In genomic region chr1:6646499-6647148, GRCh38 we compare ENCODE assay signal across 8 cellular contexts. TPM values are rescaled to one million over a fixed set of nuclear protein-coding genes. Genes with fewer than 3 reads are reported as not detected.
A peak's percentile ranks its signal among the peaks of the same experiment; 100 is the strongest.
DNase-seq lines count a peak whose midpoint lies in the region; ATAC-seq and TF ChIP-seq lines count a peak whose summit lies in the region.

No MANE protein-coding gene starts in this region.

- peaks cover 22% of the 10 kb centered on the region for H3K36me3 Mint-ChIP-seq in activated naive CD8-positive, alpha-beta T cell treated with anti-CD3 and anti-CD28 coated beads, Interleukin-2, amount 50 U/mL, for 24 hours (ENCODE audit: low read depth)

- no peak overlapping the region for H3K27ac Mint-ChIP-seq in activated naive CD8-positive, alpha-beta T cell treated with anti-CD3 and anti-CD28 coated beads, Interleukin-2, amount 50 U/mL, for 24 hours

- POLR2A ChIA-PET in A673 (lab: Charles Lee; ENCODE audit: low non-redundant PET) = no interaction called here

- CTCF ChIA-PET in A673 (lab: Charles Lee) = interaction anchor here (0.6 kb wide), 1 partner anchor 163 kb away, joined by 3 read pairs; no protein-coding TSS in a partner anchor

- H3K9ac ChIP-seq in DND-41 (ENCODE audit: low read depth, low read length) = no peak overlapping the region

- DNase-seq in A673 (ENCODE audit: low spot score) (peak; percentile 71), DND-41 (peak; percentile 32), NCI-H1105 treated with DMSO at 0.1 percent for 48 hours (lab: John Stamatoyannopoulos, UW) (peak; percentile 54), heart left ventricle (peak in 1 of 5 donors; percentile 32), sigmoid colon (no peak)
- peak; percentile 27 for DNase-seq in activated T-cell treated with anti-CD3 and anti-CD28 coated beads, Interleukin-2, amount 50 U/mL, for 1 hour
- DNase-seq in activated naive CD8-positive, alpha-beta T cell treated with anti-CD3 and anti-CD28 coated beads, Interleukin-2, amount 50 U/mL, for 24 hours = no peak

- no peak overlapping the region for H2AFZ ChIP-seq in DND-41 (ENCODE audit: low read depth, low read length)

- H3K4me1 ChIP-seq in A673 (ENCODE audit: insufficient read depth, low read length, poor library complexity, severe bottlenecking) = no peaks in the 10 kb centered on the region
- H3K4me1 ChIP-seq in DND-41 (ENCODE audit: insufficient read depth, low read length) = no peaks in the 10 kb centered on the region
- H3K4me1 ChIP-seq in heart left ventricle = no peaks in the 10 kb centered on the region
- H3K4me1 ChIP-seq in sigmoid colon = peaks cover 0 to 3% (median 0%) of the 10 kb centered on the region in 4 donors

- H3K36me3 ChIP-seq in A673 (ENCODE audit: insufficient read depth, low read length, poor library complexity, severe bottlenecking) = peaks cover 31% of the 10 kb centered on the region
- peaks cover 67% of the 10 kb centered on the region for H3K36me3 ChIP-seq in DND-41 (ENCODE audit: insufficient read depth, low read length)
- peaks cover 0 to 68% (median 56%) of the 10 kb centered on the region in 9 donors for H3K36me3 ChIP-seq in heart left ventricle
- peaks cover 4 to 53% (median 23%) of the 10 kb centered on the region in 4 donors for H3K36me3 ChIP-seq in sigmoid colon

- H3K4me1 Mint-ChIP-seq in activated naive CD8-positive, alpha-beta T cell treated with anti-CD3 and anti-CD28 coated beads, Interleukin-2, amount 50 U/mL, for 24 hours = peaks cover 2% of the 10 kb centered on the region

- no peak overlapping the region for H3K4me3 Mint-ChIP-seq in activated naive CD8-positive, alpha-beta T cell treated with anti-CD3 and anti-CD28 coated beads, Interleukin-2, amount 50 U/mL, for 24 hours

- H3K9me3 ChIP-seq in A673 (ENCODE audit: low read depth, low read length, poor library complexity, severe bottlenecking) (no peaks in the 10 kb centered on the region), DND-41 (ENCODE audit: insufficient read depth, low read length, severe bottlenecking) (no peaks in the 10 kb centered on the region), heart left ventricle (no peaks in the 10 kb centered on the region), sigmoid colon (no peaks in the 10 kb centered on the region)

- H3K27ac ChIP-seq in A673 (ENCODE audit: low read depth, low read length, poor library complexity, severe bottlenecking) = no peak overlapping the region
- H3K27ac ChIP-seq in DND-41 (ENCODE audit: low read length) = no peak overlapping the region
- no peak overlapping the region for H3K27ac ChIP-seq in heart left ventricle
- no peak overlapping the region for H3K27ac ChIP-seq in sigmoid colon

- WGBS in heart left ventricle, 4 donors = 52 to 64% (median 58%) methylated on average over 10 of the region's 10 CpGs
- 64 to 69% methylated on average over 10 of the region's 10 CpGs for WGBS in sigmoid colon, 2 donors

- H3K27me3 ChIP-seq in A673 (replicated peaks; ENCODE audit: insufficient read depth, low read depth, low read length, poor library complexity) = no peaks in the 10 kb centered on the region
- no peaks in the 10 kb centered on the region for H3K27me3 ChIP-seq in DND-41 (ENCODE audit: insufficient read depth, low read length, poor library complexity)
- no peaks in the 10 kb centered on the region for H3K27me3 ChIP-seq in heart left ventricle
- no peaks in the 10 kb centered on the region for H3K27me3 ChIP-seq in sigmoid colon

- H3K4me3 ChIP-seq in A673 (ENCODE audit: low read depth, low read length, poor library complexity, severe bottlenecking) (no peak overlapping the region), DND-41 (ENCODE audit: low read depth in 1 of 2, low read length in 2 of 2) (no peak overlapping the region), heart left ventricle (no peak overlapping the region), sigmoid colon (no peak overlapping the region)

- H3K79me2 ChIP-seq in DND-41 (ENCODE audit: insufficient read depth, low read length) = no peaks in the 10 kb centered on the region

- intact Hi-C loops in A673 (cut with micrococcal nuclease; ENCODE audit: unreplicated experiment) (loop anchor here (2.0 kb wide), 1 partner anchor 160 kb away; no protein-coding TSS in a partner anchor), heart left ventricle (cut with DNase I) (loop anchor here in 8 of 10 donors (2.0 to 10.0 kb wide), 5 partner anchors 89 to 162 kb away; partner anchors contain the start of genes TAS1R1 (in 3 of the 8) and NOL9 (in 1 of the 8)), sigmoid colon (cut with DNase I) (loop anchor here (2.0 to 5.0 kb wide), 2 partner anchors 92 to 159 kb away; partner anchors contain the start of genes NOL9 and TAS1R1)

- H3K27me3 Mint-ChIP-seq in activated naive CD8-positive, alpha-beta T cell treated with anti-CD3 and anti-CD28 coated beads, Interleukin-2, amount 50 U/mL, for 24 hours = no peaks in the 10 kb centered on the region

- TF ChIP-seq EP300 in sigmoid colon (IDR thresholded peaks at IDR 0.05) = no peak

- TF ChIP-seq POLR2A in heart left ventricle (IDR thresholded peaks at IDR 0.05) (no peak), sigmoid colon (IDR thresholded peaks at IDR 0.05) (no peak)

- no peak overlapping the region for H3K4me2 ChIP-seq in DND-41 (ENCODE audit: insufficient read depth, low read length)

- no TSS peak for BruUV-seq in A673 (replicated peaks; lab: Mats Ljungman, UMichigan)

- no peaks in the 10 kb centered on the region for H3K9me3 Mint-ChIP-seq in activated naive CD8-positive, alpha-beta T cell treated with anti-CD3 and anti-CD28 coated beads, Interleukin-2, amount 50 U/mL, for 24 hours

- ATAC-seq in DND-41 (ENCODE audit: insufficient read depth, low read depth) (peak; percentile 45; the same call in 1 of the 3 replicates), heart left ventricle (peak in 3 of 4 donors; percentile 37 to 45 (median 45)), HG02840 (IDR thresholded peaks at IDR 0.05; ENCODE audit: low FRiP score, unreplicated experiment) (no peak)
- no peak for ATAC-seq in activated naive CD8-positive, alpha-beta T cell treated with anti-CD3 and anti-CD28 coated beads, Interleukin-2, amount 50 U/mL, for 24 hours

- TF ChIP-seq CTCF in A673 (conservative IDR thresholded peaks at IDR 0.05; ENCODE audit: low read depth, low read length) (peak; percentile 66), DND-41 (IDR thresholded peaks at IDR 0.05; ENCODE audit: borderline replicate concordance, extremely low read depth, low read length, poor library complexity, severe bottlenecking) (peak; percentile 60), heart left ventricle (IDR thresholded peaks at IDR 0.05) (peak; percentile 35 to 72 (median 58)), sigmoid colon (IDR thresholded peaks at IDR 0.05) (peak; percentile 5 to 61 (median 48))

- no peaks in the 10 kb centered on the region for H4K20me1 ChIP-seq in DND-41 (ENCODE audit: insufficient read depth, low read length)

RNA-seq across cellular contexts. Expression of gene THAP3, which starts 22.0 kb away (rescaled TPM):
- 23.6 and 27.9 TPM in 2 replicates for total RNA-seq in A673 (2021)
- total RNA-seq in heart left ventricle = 10 to 100 TPM in 7 of 9 donors, 1 to 10 TPM in 2; 7.5 to 20.7 (median 12.1) TPM
- polyA plus RNA-seq in heart left ventricle = 10 to 100 TPM; 21.7 to 22.1 TPM
- total RNA-seq in sigmoid colon = 10 to 100 TPM; 22.7 to 30.6 (median 26.6) TPM
- polyA plus RNA-seq in sigmoid colon = 10 to 100 TPM; 12.6 to 20.5 (median 15.3) TPM

RNA-seq across cellular contexts. Expression of gene PHF13, which starts 33.1 kb away (rescaled TPM):
- 37.8 and 44.2 TPM in 2 replicates for total RNA-seq in A673 (2021)
- 10 to 100 TPM in 2 of 9 donors, 1 to 10 TPM in 7; 3.5 to 11.2 (median 7.9) TPM for total RNA-seq in heart left ventricle
- 1 to 10 TPM; 2.9 to 7.3 TPM for polyA plus RNA-seq in heart left ventricle
- 10 to 100 TPM; 12.5 to 19.4 (median 15.9) TPM for total RNA-seq in sigmoid colon
- polyA plus RNA-seq in sigmoid colon = 1 to 10 TPM; 3.9 to 6.7 (median 4.2) TPM

RNA-seq across cellular contexts. Expression of gene KLHL21, which starts 44.0 kb away (rescaled TPM):
- total RNA-seq in A673 (2021) (29.4 and 38.0 TPM in 2 replicates), heart left ventricle (100 to 1,000 TPM in 1 of 9 donors, 10 to 100 TPM in 8; 38.7 to 179 (median 65.4) TPM), sigmoid colon (10 to 100 TPM; 54.0 to 83.6 (median 73.2) TPM)
- polyA plus RNA-seq in heart left ventricle (10 to 100 TPM; 28.6 to 47.8 TPM), sigmoid colon (10 to 100 TPM in 1 of 3 donors, 1 to 10 TPM in 2; 4.8 to 12.0 (median 5.1) TPM)

RNA-seq across cellular contexts. Expression of gene DNAJC11, which starts 55.0 kb away (rescaled TPM):
- total RNA-seq in A673 (2021) = 94.2 and 106 TPM in 2 replicates
- 10 to 100 TPM; 42.4 to 67.4 (median 61.2) TPM for total RNA-seq in heart left ventricle
- polyA plus RNA-seq in heart left ventricle = 10 to 100 TPM; 45.1 to 47.8 TPM
- 10 to 100 TPM; 21.0 to 34.6 (median 23.8) TPM for total RNA-seq in sigmoid colon
- 10 to 100 TPM; 33.0 to 48.5 (median 46.7) TPM for polyA plus RNA-seq in sigmoid colon

Comparison
In these comparisons a context has a peak if more than half of its experiments do, and no peak if none do; other contexts are left out.
1. DNase-seq: peak in A673 (single experiment), DND-41 (single experiment), NCI-H1105 treated with DMSO at 0.1 percent for 48 hours (single experiment) and activated T-cell treated with anti-CD3 and anti-CD28 coated beads, Interleukin-2, amount 50 U/mL, for 1 hour (single experiment); none in sigmoid colon (single experiment) and activated naive CD8-positive, alpha-beta T cell treated with anti-CD3 and anti-CD28 coated beads, Interleukin-2, amount 50 U/mL, for 24 hours (single experiment).
2. ATAC-seq: peak in DND-41 (single experiment) and heart left ventricle (3 of 4); none in activated naive CD8-positive, alpha-beta T cell treated with anti-CD3 and anti-CD28 coated beads, Interleukin-2, amount 50 U/mL, for 24 hours (single experiment) and HG02840 (single experiment).
3. Peak in every context shown above with its lines, with median percentiles within 50 percentile points of each other: CTCF ChIP-seq.